Comparison of ENCODE assay signal across 1 cellular context in the genomic region with DNA sequence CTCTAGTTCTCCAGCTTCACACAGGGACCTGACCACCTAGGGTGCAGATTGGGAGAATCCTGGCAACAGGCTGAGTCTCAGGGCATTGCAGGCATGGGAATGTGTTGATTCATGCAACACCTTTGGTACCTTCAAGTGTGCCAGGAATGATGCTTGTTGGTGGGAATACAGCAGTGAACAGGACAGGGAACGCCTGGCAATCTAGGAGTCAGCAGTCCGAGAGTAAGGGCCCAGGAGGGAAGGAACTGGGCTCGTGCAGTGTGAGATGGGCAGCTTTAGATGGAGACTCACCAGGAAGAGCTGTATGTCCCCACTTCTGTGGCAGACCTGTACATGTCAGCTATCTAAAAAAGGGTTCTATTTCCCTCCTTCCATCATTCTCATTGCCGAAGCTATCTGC.
TF ChIP-seq lines count a peak whose summit lies in the region.

No MANE protein-coding gene starts in this region.

TF ChIP-seq in GM23338, 12 proteins besides CTCF, POLR2A, EP300 and RAD21 (continued from another document):
- TF ChIP-seq, protein P1, sequence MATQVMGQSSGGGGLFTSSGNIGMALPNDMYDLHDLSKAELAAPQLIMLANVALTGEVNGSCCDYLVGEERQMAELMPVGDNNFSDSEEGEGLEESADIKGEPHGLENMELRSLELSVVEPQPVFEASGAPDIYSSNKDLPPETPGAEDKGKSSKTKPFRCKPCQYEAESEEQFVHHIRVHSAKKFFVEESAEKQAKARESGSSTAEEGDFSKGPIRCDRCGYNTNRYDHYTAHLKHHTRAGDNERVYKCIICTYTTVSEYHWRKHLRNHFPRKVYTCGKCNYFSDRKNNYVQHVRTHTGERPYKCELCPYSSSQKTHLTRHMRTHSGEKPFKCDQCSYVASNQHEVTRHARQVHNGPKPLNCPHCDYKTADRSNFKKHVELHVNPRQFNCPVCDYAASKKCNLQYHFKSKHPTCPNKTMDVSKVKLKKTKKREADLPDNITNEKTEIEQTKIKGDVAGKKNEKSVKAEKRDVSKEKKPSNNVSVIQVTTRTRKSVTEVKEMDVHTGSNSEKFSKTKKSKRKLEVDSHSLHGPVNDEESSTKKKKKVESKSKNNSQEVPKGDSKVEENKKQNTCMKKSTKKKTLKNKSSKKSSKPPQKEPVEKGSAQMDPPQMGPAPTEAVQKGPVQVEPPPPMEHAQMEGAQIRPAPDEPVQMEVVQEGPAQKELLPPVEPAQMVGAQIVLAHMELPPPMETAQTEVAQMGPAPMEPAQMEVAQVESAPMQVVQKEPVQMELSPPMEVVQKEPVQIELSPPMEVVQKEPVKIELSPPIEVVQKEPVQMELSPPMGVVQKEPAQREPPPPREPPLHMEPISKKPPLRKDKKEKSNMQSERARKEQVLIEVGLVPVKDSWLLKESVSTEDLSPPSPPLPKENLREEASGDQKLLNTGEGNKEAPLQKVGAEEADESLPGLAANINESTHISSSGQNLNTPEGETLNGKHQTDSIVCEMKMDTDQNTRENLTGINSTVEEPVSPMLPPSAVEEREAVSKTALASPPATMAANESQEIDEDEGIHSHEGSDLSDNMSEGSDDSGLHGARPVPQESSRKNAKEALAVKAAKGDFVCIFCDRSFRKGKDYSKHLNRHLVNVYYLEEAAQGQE (IDR thresholded peaks at IDR 0.05; ENCODE audit: unreplicated experiment) = no peak
- TF ChIP-seq CREB1 (CRISPR knock-in tag; IDR thresholded peaks at IDR 0.05; ENCODE audit: low read depth) = no peak
- TF ChIP-seq, protein P2, sequence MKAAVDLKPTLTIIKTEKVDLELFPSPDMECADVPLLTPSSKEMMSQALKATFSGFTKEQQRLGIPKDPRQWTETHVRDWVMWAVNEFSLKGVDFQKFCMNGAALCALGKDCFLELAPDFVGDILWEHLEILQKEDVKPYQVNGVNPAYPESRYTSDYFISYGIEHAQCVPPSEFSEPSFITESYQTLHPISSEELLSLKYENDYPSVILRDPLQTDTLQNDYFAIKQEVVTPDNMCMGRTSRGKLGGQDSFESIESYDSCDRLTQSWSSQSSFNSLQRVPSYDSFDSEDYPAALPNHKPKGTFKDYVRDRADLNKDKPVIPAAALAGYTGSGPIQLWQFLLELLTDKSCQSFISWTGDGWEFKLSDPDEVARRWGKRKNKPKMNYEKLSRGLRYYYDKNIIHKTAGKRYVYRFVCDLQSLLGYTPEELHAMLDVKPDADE (IDR thresholded peaks at IDR 0.05) = no peak
